33 cellular contexts compared by ENCODE assay signal in the genomic region with DNA sequence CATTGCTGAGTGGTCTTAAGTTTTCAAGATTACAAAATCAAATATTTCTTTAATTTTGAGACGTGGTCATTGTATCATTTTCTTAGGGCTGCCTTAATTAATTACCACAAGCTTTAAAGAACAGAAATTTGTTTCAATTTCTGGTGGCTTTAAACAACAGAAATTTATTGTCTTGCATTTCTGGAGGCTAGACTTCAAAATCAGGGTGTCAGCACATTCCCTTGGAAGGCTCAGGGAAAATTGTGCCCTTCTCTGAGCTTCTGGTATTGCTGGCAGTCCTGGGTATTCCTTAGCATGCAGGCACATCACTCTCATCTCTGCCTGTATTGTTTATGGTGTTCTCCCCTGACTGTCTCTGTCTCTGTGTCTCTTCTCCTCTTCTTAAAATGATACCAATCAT.
"Had no signal": no experiment of that assay in that cellular context is flagged by ENCODE, and none has a peak within 500 bp of the region (broad histone marks: within the 10 kb centered on the region; RNA-seq: fewer than 3 reads in every experiment).

No MANE protein-coding gene starts in this region.

- DNase-seq: activated effector memory CD4-positive, alpha-beta T cell treated with anti-CD3 and anti-CD28 coated beads, Interleukin-2, amount 50 U/mL, for 16 hours; activated effector memory CD4-positive, alpha-beta T cell treated with Interleukin-2 at 50 U/mL for 16 hours; activated gamma-delta T cell; activated gamma-delta T cell treated with Interleukin-2 at 50 U/mL for 16 hours; activated naive CD4-positive, alpha-beta T cell; activated naive CD4-positive, alpha-beta T cell treated with anti-CD3 and anti-CD28 coated beads for 36 hours; activated naive CD4-positive, alpha-beta T cell treated with anti-CD3 and anti-CD28 coated beads, Interleukin-2, amount 10 ng/mL, durations not matched to agents 7 days and 5 days; activated naive CD4-positive, alpha-beta T cell treated with anti-CD3 and anti-CD28 coated beads, Interleukin-2, amount 50 U/mL, for 16 hours; activated naive CD4-positive, alpha-beta T cell treated with Interleukin-2 at 50 U/mL for 16 hours; activated naive CD8-positive, alpha-beta T cell treated with anti-CD3 and anti-CD28 coated beads for 36 hours; activated naive CD8-positive, alpha-beta T cell treated with anti-CD3 and anti-CD28 coated beads, Interleukin-2, amount 10 ng/mL, durations not matched to agents 7 days and 5 days; activated naive CD8-positive, alpha-beta T cell treated with anti-CD3 and anti-CD28 coated beads, Interleukin-2, amount 50 U/mL, for 24 hours; activated T-cell treated with anti-CD3 and anti-CD28 coated beads, Interleukin-2, amount 50 U/mL, for 24 hours; activated T-cell treated with anti-CD3 and anti-CD28 coated beads, Interleukin-2, amount 50 U/mL, for 4 hours; activated T-cell treated with anti-CD3 and anti-CD28 coated beads, Interleukin-2, amount 50 U/mL, for 48 hours; activated T-cell treated with anti-CD3 and anti-CD28 coated beads, Interleukin-2, amount 50 U/mL, for 72 hours; adrenal gland; amniotic stem cell; amygdala; anterior cingulate cortex; aorta; body of pancreas; brain microvascular endothelial cell; caudate nucleus; central memory CD4-positive, alpha-beta T cell; cerebellar nuclear complex had no signal

- H3K27ac ChIP-seq: adrenal gland, ascending aorta, body of pancreas, brain microvascular endothelial cell, breast epithelium, cardiac muscle cell had no signal

- H3K4me1 ChIP-seq: adrenal gland, ascending aorta, body of pancreas, breast epithelium had no signal

- H3K4me3 ChIP-seq: adrenal gland, ascending aorta, body of pancreas, breast epithelium, cardiac muscle cell had no signal

- FAIRE-seq: astrocyte, bronchial epithelial cell had no signal

- H3K9me3 ChIP-seq: adrenal gland, ascending aorta, body of pancreas, breast epithelium had no signal

- H3K27me3 ChIP-seq: adrenal gland, ascending aorta, body of pancreas, brain microvascular endothelial cell, breast epithelium, cardiac muscle cell had no signal

- ATAC-seq: activated naive CD4-positive, alpha-beta T cell treated with anti-CD3 and anti-CD28 coated beads, Interleukin-2, amount 50 U/mL, for 72 hours; activated naive CD8-positive, alpha-beta T cell treated with anti-CD3 and anti-CD28 coated beads, Interleukin-2, amount 50 U/mL, for 24 hours; activated T-cell treated with anti-CD3 and anti-CD28 coated beads, Interleukin-2, amount 50 U/mL, for 4 hours; activated T-cell treated with anti-CD3 and anti-CD28 coated beads, Interleukin-2, amount 50 U/mL, for 72 hours; activated T-helper 17 cell treated with anti-CD3 and anti-CD28 coated beads, Interleukin-2, amount 50 U/mL, for 72 hours; body of pancreas had no signal

- H3K36me3 ChIP-seq: adrenal gland, ascending aorta, brain microvascular endothelial cell, breast epithelium, cardiac muscle cell had no signal
